7 cellular contexts compared by ENCODE assay signal in the genomic region with DNA sequence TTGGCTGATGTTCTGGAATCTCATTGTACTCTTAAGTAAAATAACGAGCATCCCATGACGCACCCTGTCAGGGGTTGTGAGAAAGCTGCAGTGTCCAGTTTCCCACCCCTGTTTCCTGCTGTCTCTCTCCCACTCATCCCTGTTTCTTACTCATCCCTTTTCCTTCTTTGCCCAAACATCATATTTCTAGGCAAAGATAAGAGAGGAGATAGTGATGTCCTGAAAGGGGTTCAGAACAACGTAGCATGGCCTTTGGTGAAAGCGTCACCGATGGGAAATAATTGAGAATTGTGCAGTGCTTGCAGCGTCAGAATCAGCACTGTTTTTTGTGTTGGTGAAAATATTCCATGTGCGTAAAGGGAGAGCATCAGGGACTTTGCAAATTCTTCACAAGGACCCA.
"Had no signal": no experiment of that assay in that cellular context is flagged by ENCODE, and none has a peak within 500 bp of the region (broad histone marks: within the 10 kb centered on the region; RNA-seq: fewer than 3 reads in every experiment).

No MANE protein-coding gene starts in this region.

- DNase-seq: activated CD4-positive, alpha-beta T cell treated with anti-CD3 and anti-CD28 coated beads for 36 hours; activated naive CD4-positive, alpha-beta T cell treated with anti-CD3 and anti-CD28 coated beads for 36 hours; lower lobe of right lung; naive B cell; right cardiac atrium; stimulated activated CD4-positive, alpha-beta T cell treated with anti-CD3 and anti-CD28 coated beads, Interleukin-2, amount 100 ng/mL, for 24 hours; stimulated activated naive B cell treated with anti-CD40 and anti-IgM and Interleukin-4, amounts not matched to agents 10 μg/mL and 1 μg/mL and 100 μg/mL, for 72 hours had no signal

- ATAC-seq: activated CD4-positive, alpha-beta T cell treated with anti-CD3 and anti-CD28 coated beads for 36 hours; lower lobe of right lung; stimulated activated naive B cell treated with anti-CD40 and anti-IgM and Interleukin-4, amounts not matched to agents 10 μg/mL and 1 μg/mL and 100 μg/mL, for 72 hours had no signal
